Comparison of ENCODE assay signal across 2 cellular contexts in the genomic region with DNA sequence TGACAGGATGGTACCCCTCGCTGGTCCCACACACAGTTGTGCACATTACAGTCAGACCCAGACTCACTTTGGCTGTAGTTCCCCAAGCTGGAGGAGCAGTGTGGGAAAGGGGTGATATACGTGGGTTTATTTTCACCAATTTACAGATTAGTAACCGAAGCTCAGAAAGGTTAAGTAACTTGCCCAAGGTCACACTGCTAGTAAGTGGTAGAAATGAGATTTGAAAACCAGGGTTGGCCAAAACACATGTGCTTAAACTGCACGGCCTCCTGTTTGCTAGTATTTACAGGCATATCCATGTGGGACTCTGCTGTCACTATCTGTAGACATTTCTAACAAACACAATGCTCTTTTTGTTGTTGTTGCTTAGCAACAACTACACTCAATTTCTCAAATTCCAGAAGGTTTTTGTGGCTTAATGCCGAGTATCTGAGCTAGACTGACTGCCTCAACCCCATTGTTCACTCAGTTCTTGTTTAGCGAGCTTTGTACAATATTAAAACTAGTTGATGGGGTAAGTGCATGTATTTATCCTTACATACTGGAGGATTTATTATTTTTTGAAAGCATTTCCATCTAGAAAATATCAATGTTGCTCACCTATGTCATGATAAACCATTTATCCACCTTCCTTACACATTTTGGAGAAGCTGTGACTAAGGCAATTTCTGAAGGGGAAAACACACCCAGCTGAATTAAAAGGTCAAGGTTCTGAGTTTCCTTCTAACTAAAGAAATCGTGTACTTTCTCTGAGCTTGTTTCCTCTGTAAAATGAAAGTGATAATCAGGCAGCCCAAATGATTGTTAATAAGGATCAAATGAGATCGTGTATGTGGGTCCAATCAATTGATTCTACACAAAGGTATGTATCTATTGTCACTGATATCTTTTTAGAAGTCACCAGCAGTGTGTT.
TF ChIP-seq lines count a peak whose summit lies in the region.

No MANE protein-coding gene starts in this region.

TF ChIP-seq in K562, 482 proteins besides CTCF, POLR2A, EP300 and RAD21 (continued from another document):
- TF ChIP-seq, protein P1, sequence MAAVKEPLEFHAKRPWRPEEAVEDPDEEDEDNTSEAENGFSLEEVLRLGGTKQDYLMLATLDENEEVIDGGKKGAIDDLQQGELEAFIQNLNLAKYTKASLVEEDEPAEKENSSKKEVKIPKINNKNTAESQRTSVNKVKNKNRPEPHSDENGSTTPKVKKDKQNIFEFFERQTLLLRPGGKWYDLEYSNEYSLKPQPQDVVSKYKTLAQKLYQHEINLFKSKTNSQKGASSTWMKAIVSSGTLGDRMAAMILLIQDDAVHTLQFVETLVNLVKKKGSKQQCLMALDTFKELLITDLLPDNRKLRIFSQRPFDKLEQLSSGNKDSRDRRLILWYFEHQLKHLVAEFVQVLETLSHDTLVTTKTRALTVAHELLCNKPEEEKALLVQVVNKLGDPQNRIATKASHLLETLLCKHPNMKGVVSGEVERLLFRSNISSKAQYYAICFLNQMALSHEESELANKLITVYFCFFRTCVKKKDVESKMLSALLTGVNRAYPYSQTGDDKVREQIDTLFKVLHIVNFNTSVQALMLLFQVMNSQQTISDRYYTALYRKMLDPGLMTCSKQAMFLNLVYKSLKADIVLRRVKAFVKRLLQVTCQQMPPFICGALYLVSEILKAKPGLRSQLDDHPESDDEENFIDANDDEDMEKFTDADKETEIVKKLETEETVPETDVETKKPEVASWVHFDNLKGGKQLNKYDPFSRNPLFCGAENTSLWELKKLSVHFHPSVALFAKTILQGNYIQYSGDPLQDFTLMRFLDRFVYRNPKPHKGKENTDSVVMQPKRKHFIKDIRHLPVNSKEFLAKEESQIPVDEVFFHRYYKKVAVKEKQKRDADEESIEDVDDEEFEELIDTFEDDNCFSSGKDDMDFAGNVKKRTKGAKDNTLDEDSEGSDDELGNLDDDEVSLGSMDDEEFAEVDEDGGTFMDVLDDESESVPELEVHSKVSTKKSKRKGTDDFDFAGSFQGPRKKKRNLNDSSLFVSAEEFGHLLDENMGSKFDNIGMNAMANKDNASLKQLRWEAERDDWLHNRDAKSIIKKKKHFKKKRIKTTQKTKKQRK (IDR thresholded peaks at IDR 0.05; ENCODE audit: borderline replicate concordance, low read depth, low read length), result no peak
- peak; percentile 36 for TF ChIP-seq ZFP36 (IDR thresholded peaks at IDR 0.05; ENCODE audit: low read depth, low read length, partially characterized antibody)
TF ChIP-seq in K562: peak in this region for 5.

TF ChIP-seq in WTC11, 78 proteins besides CTCF, POLR2A, EP300 and RAD21 (continued from another document):
- TF ChIP-seq, protein P2, sequence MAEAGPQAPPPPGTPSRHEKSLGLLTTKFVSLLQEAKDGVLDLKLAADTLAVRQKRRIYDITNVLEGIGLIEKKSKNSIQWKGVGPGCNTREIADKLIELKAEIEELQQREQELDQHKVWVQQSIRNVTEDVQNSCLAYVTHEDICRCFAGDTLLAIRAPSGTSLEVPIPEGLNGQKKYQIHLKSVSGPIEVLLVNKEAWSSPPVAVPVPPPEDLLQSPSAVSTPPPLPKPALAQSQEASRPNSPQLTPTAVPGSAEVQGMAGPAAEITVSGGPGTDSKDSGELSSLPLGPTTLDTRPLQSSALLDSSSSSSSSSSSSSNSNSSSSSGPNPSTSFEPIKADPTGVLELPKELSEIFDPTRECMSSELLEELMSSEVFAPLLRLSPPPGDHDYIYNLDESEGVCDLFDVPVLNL (CRISPR knock-in tag; IDR thresholded peaks at IDR 0.05; ENCODE audit: borderline replicate concordance, low read depth), result no peak
- no peak for TF ChIP-seq RORB (CRISPR knock-in tag; IDR thresholded peaks at IDR 0.05)
